Comparison of ENCODE assay signal across 8 cellular contexts in genomic region chr6:53347921-53348435, GRCh38. TPM values are rescaled to one million over a fixed set of nuclear protein-coding genes. Genes with fewer than 3 reads are reported as not detected.
DNase-seq lines count a peak whose midpoint lies in the region; ATAC-seq and TF ChIP-seq lines count a peak whose summit lies in the region.

No MANE protein-coding gene starts in this region.

- in situ Hi-C loops in ACHN (cut with HindIII; ENCODE audit: low pct_ligation_motif_present, low pct_unique_long_range_greater_than_20kb, low sequenced_read_pairs), result no loop called here

- WGBS in esophagus squamous epithelium, 2 donors, result 0 to 3% methylated on average over 7 to 15 of the region's 50 CpGs

- DNase-seq in ACHN, result peak; percentile 57
- peak; percentile 90 for DNase-seq in NCI-H82 (lab: John Stamatoyannopoulos, UW)
- peak; percentile 49 to 61 for DNase-seq in activated T-cell treated with anti-CD3 and anti-CD28 coated beads, Interleukin-2, amount 50 U/mL, for 72 hours
- DNase-seq in esophagus squamous epithelium (lab: John Stamatoyannopoulos, UW), result no peak
- DNase-seq in myocyte (ENCODE audit: low read depth), result peak; percentile 63

- peak overlapping the region; percentile 57 to 100 (median 97) for H3K9ac ChIP-seq in subcutaneous abdominal adipose tissue (ENCODE audit: low read length in 5 of 5)

- ATAC-seq in GM18867 (IDR thresholded peaks at IDR 0.05; ENCODE audit: unreplicated experiment) (peak; percentile 25), HG03139 (IDR thresholded peaks at IDR 0.05; ENCODE audit: unreplicated experiment) (peak; percentile 8)
- peak in 1 of 2 donors; percentile 34 for ATAC-seq in activated T-cell treated with anti-CD3 and anti-CD28 coated beads, Interleukin-2, amount 50 U/mL, for 72 hours (replicated peaks in 1 of 2)

- intact Hi-C loops in esophagus squamous epithelium (cut with DNase I), result loop anchor here (10.0 kb wide), 1 partner anchor 53 kb away; no protein-coding TSS in a partner anchor

- H3K9me3 ChIP-seq in esophagus squamous epithelium (no peaks in the 10 kb centered on the region), subcutaneous abdominal adipose tissue (ENCODE audit: control insufficient read depth in 5 of 5, low read length in 5 of 5) (no peaks in the 10 kb centered on the region)

- peaks cover 5 to 10% of the 10 kb centered on the region in 2 donors for H3K36me3 Mint-ChIP-seq in activated T-cell treated with anti-CD3 and anti-CD28 coated beads, Interleukin-2, amount 50 U/mL, for 72 hours (ENCODE audit: insufficient read depth in 2 of 2)

- H3K4me3 Mint-ChIP-seq in activated T-cell treated with anti-CD3 and anti-CD28 coated beads, Interleukin-2, amount 50 U/mL, for 72 hours, result peak overlapping the region; percentile 92 to 98

- no peak for TF ChIP-seq CTCF in esophagus squamous epithelium (IDR thresholded peaks at IDR 0.05)

- H3K9me3 Mint-ChIP-seq in activated T-cell treated with anti-CD3 and anti-CD28 coated beads, Interleukin-2, amount 50 U/mL, for 72 hours, result no peaks in the 10 kb centered on the region

- H3K27me3 Mint-ChIP-seq in activated T-cell treated with anti-CD3 and anti-CD28 coated beads, Interleukin-2, amount 50 U/mL, for 72 hours (ENCODE audit: low read depth), result no peaks in the 10 kb centered on the region

- H3K4me3 ChIP-seq in esophagus squamous epithelium (peak overlapping the region; percentile 64 to 99 (median 95)), subcutaneous abdominal adipose tissue (ENCODE audit: low read depth in 1 of 5, low read length in 5 of 5) (peak overlapping the region; percentile 87 to 98 (median 94))

- TF ChIP-seq POLR2A in esophagus squamous epithelium (IDR thresholded peaks at IDR 0.05), result no peak

- H3K27ac ChIP-seq in esophagus squamous epithelium (peak overlapping the region; percentile 91 to 99 (median 98)), subcutaneous abdominal adipose tissue (ENCODE audit: low read depth, low read length) (peak overlapping the region; percentile 99)

- H3K4me1 Mint-ChIP-seq in activated T-cell treated with anti-CD3 and anti-CD28 coated beads, Interleukin-2, amount 50 U/mL, for 72 hours (ENCODE audit: low read depth), result peaks cover 51% of the 10 kb centered on the region

- H3K27ac Mint-ChIP-seq in activated T-cell treated with anti-CD3 and anti-CD28 coated beads, Interleukin-2, amount 50 U/mL, for 72 hours, result peak overlapping the region; percentile 95

- no peaks in the 10 kb centered on the region for H3K27me3 ChIP-seq in esophagus squamous epithelium
- no peaks in the 10 kb centered on the region for H3K27me3 ChIP-seq in subcutaneous abdominal adipose tissue (ENCODE audit: control insufficient read depth in 5 of 5, insufficient read depth in 4 of 5, low read length in 5 of 5)

- H3K4me1 ChIP-seq in esophagus squamous epithelium, result peaks cover 3 to 54% (median 7%) of the 10 kb centered on the region in 3 donors
- peaks cover 4 to 47% (median 39%) of the 10 kb centered on the region in 5 donors for H3K4me1 ChIP-seq in subcutaneous abdominal adipose tissue (ENCODE audit: control insufficient read depth in 5 of 5, insufficient read depth in 5 of 5, low read length in 5 of 5)

- H3K36me3 ChIP-seq in esophagus squamous epithelium (no peaks in the 10 kb centered on the region), subcutaneous abdominal adipose tissue (ENCODE audit: control insufficient read depth in 5 of 5, insufficient read depth in 5 of 5, low read length in 5 of 5) (peaks cover 0 to 7% (median 3%) of the 10 kb centered on the region in 5 donors)

RNA-seq across cellular contexts. Expression of gene ELOVL5, which starts 0.8 kb away (rescaled TPM):
- 100 to 1,000 TPM; 102 to 108 TPM for total RNA-seq in activated T-cell treated with anti-CD3 and anti-CD28 coated beads, Interleukin-2, amount 50 U/mL, for 72 hours
- total RNA-seq in esophagus squamous epithelium, result 10 to 100 TPM; 12.4 to 50.0 (median 33.2) TPM
- total RNA-seq in myocyte, result 29.7 and 50.8 TPM in 2 replicates
- polyA plus RNA-seq in myocyte (2012), result 38.5 TPM
